ENCODE assay signal across 27 cellular contexts in the genomic region with DNA sequence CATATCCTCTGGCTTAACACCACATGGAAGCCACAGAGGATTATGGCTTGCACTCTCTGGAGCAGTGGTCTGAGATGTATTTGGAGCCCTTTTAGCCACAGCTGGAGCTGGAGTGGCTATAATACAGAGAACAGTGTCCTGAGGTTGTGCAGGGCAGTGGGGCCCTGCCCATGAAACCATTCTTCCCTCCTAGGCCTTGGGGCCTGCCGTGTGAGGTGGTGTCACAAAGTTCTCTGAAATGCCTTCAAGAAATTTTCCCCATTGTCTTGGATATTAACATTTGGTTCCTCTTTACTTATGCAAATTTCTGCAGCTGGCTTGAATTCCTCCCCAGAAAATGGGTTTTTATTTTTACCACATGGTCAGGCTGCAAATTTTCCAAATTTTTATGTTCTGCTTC.
"Had no signal": no experiment of that assay in that cellular context is flagged by ENCODE, and none has a peak within 500 bp of the region (broad histone marks: within the 10 kb centered on the region; RNA-seq: fewer than 3 reads in every experiment).

No MANE protein-coding gene starts in this region.

- H3K27me3 Mint-ChIP-seq: progenitor cell of endocrine pancreas had no signal

- H3K9me3 ChIP-seq: gastrocnemius medialis, lower lobe of right lung, mucosa of descending colon, neutrophil, pancreas, right lobe of liver, thoracic aorta, tibial nerve, upper lobe of left lung, uterus had no signal

- H3K9me3 Mint-ChIP-seq: natural killer cell treated with Interleukin-12 subunit alpha and Interleukin-12 subunit beta and Interleukin-15 and Interleukin-18, amount 100 ng/mL, for 72 hours; stimulated activated naive CD8-positive, alpha-beta T cell treated with anti-CD3 and anti-CD28 coated beads, Interleukin-15, Interleukin-2, amounts not matched to agents 100 ng/mL and 50 ng/mL, for 24 hours had no signal

- DNase-seq: effector CD8-positive, alpha-beta T cell; endodermal cell; foreskin fibroblast; gastrocnemius medialis; heart left ventricle; left ventricle myocardium superior; lower lobe of right lung; mucosa of descending colon; naive B cell; pancreas; right lobe of liver; small intestine; stimulated activated CD4-positive, alpha-beta T cell treated with anti-CD3 and anti-CD28 coated beads, Interleukin-15, amount 100 ng/mL, for 24 hours; stimulated activated CD4-positive, alpha-beta T cell treated with anti-CD3 and anti-CD28 coated beads, Interleukin-2, amount 100 ng/mL, for 48 hours; stimulated activated naive B cell treated with anti-CD40 and anti-IgM and Interleukin-4, amounts not matched to agents 10 μg/mL and 1 μg/mL and 100 μg/mL, for 72 hours; upper lobe of left lung; uterus had no signal

- H3K36me3 ChIP-seq: gastrocnemius medialis, heart left ventricle, lower lobe of right lung, neutrophil, pancreas, right lobe of liver, thoracic aorta, tibial nerve, upper lobe of left lung, uterus had no signal

- ATAC-seq: esophagus mucosa; gastrocnemius medialis; heart left ventricle; left ventricle myocardium superior; lower lobe of right lung; mucosa of descending colon; natural killer cell treated with Interleukin-12 subunit alpha and Interleukin-12 subunit beta and Interleukin-15 and Interleukin-18, amount 100 ng/mL, for 72 hours; pancreas; right lobe of liver; stimulated activated naive B cell treated with anti-CD40 and anti-IgM and Interleukin-4, amounts not matched to agents 10 μg/mL and 1 μg/mL and 100 μg/mL, for 72 hours had no signal

- H3K4me3 ChIP-seq: gastrocnemius medialis, heart left ventricle, hepatocyte, lower lobe of right lung, mucosa of descending colon, pancreas, right lobe of liver, thoracic aorta, tibial nerve, upper lobe of left lung, uterus had no signal

- H3K27ac Mint-ChIP-seq: endodermal cell; naive B cell; natural killer cell treated with Interleukin-12 subunit alpha and Interleukin-12 subunit beta and Interleukin-15 and Interleukin-18, amount 100 ng/mL, for 72 hours; progenitor cell of endocrine pancreas; stimulated activated naive B cell treated with anti-CD40 and anti-IgM and Interleukin-4, amounts not matched to agents 10 μg/mL and 1 μg/mL and 100 μg/mL, for 72 hours; stimulated activated naive CD8-positive, alpha-beta T cell treated with anti-CD3 and anti-CD28 coated beads, Interleukin-15, Interleukin-2, amounts not matched to agents 100 ng/mL and 50 ng/mL, for 24 hours had no signal

- H3K4me1 ChIP-seq: gastrocnemius medialis, heart left ventricle, lower lobe of right lung, pancreas, right lobe of liver, tibial nerve, upper lobe of left lung, uterus had no signal

- H3K27me3 ChIP-seq: gastrocnemius medialis, heart left ventricle, hepatocyte, pancreas, right lobe of liver, tibial nerve, upper lobe of left lung, uterus had no signal

- H3K36me3 Mint-ChIP-seq: naive B cell; natural killer cell treated with Interleukin-12 subunit alpha and Interleukin-12 subunit beta and Interleukin-15 and Interleukin-18, amount 100 ng/mL, for 72 hours; stimulated activated naive B cell treated with anti-CD40 and anti-IgM and Interleukin-4, amounts not matched to agents 10 μg/mL and 1 μg/mL and 100 μg/mL, for 72 hours had no signal

- H3K4me3 Mint-ChIP-seq: endodermal cell; naive B cell; natural killer cell treated with Interleukin-12 subunit alpha and Interleukin-12 subunit beta and Interleukin-15 and Interleukin-18, amount 100 ng/mL, for 72 hours; neural crest cell; stimulated activated naive B cell treated with anti-CD40 and anti-IgM and Interleukin-4, amounts not matched to agents 10 μg/mL and 1 μg/mL and 100 μg/mL, for 72 hours; stimulated activated naive CD8-positive, alpha-beta T cell treated with anti-CD3 and anti-CD28 coated beads, Interleukin-15, Interleukin-2, amounts not matched to agents 100 ng/mL and 50 ng/mL, for 24 hours had no signal

- H3K27ac ChIP-seq: epithelial cell of prostate, gastrocnemius medialis, hepatocyte, lower lobe of right lung, neutrophil, pancreas, right lobe of liver, thoracic aorta, tibial nerve, upper lobe of left lung, uterus had no signal

- H3K4me1 Mint-ChIP-seq: endodermal cell, neural crest cell had no signal
